Comparison of ENCODE assay signal across 19 cellular contexts in the genomic region with DNA sequence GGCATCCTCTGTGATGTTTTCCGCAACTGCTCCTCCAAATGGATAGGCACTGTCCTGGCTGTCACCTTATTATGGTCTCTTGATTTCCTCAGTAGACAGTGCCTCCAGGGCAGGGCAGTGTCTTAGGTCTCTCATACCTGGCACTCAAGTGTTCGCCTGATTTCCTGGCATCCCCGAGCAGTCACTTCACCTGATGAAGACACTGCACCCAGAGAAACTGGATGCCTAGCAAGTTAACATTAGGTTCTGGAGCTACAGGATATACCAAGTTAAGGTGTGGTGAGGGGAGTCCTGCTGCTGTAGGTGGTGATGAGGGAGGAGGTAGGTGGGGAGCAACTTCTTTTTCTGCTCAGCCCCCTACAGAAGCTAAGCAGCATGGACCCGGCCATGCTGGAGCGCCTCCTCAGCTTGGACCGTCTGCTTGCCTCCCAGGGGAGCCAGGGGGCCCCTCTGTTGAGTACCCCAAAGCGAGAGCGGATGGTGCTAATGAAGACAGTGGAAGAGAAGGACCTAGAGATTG. TPM values are rescaled to one million over a fixed set of nuclear protein-coding genes. Genes with fewer than 3 reads are reported as not detected.
DNase-seq lines count a peak whose midpoint lies in the region; ATAC-seq and TF ChIP-seq lines count a peak whose summit lies in the region.
"Had no signal": no experiment of that assay in that cellular context is flagged by ENCODE, and none has a peak within 500 bp of the region (broad histone marks: within the 10 kb centered on the region; RNA-seq: fewer than 3 reads in every experiment).

No MANE protein-coding gene starts in this region.

- H3K27me3 Mint-ChIP-seq in MCF 10A (ENCODE audit: insufficient read depth, unreplicated experiment) (no peaks in the 10 kb centered on the region), immature natural killer cell (ENCODE audit: low read depth in 3 of 3) (peaks cover 10 to 23% (median 18%) of the 10 kb centered on the region in 3 donors)
- H3K27me3 Mint-ChIP-seq: stimulated activated naive CD8-positive, alpha-beta T cell treated with anti-CD3 and anti-CD28 coated beads, Interleukin-15, amount 100 ng/mL, for 72 hours had no signal

- peaks cover 6% of the 10 kb centered on the region for H3K79me2 ChIP-seq in mammary epithelial cell (ENCODE audit: insufficient read depth, low read length)

- TF ChIP-seq CTCF in MCF 10A (IDR thresholded peaks at IDR 0.05; ENCODE audit: unreplicated experiment) = no peak
- no peak for TF ChIP-seq CTCF in mammary epithelial cell (conservative IDR thresholded peaks at IDR 0.05 in 1 of 2, IDR thresholded peaks at IDR 0.05 in 1 of 2; ENCODE audit: extremely low read depth in 1 of 2, insufficient read depth in 1 of 2, low read depth in 1 of 2, low read length in 2 of 2)
- no peak for TF ChIP-seq CTCF in RWPE1 (conservative IDR thresholded peaks at IDR 0.05; ENCODE audit: low read depth)

- H3K27ac Mint-ChIP-seq in MCF 10A (ENCODE audit: low read depth, unreplicated experiment) = peak overlapping the region; percentile 46
- H3K27ac Mint-ChIP-seq in immature natural killer cell = peak overlapping the region in 4 of 6 donors; percentile 40 to 73 (median 52)

- H3K4me3 ChIP-seq in mammary epithelial cell (replicated peaks in 1 of 3; ENCODE audit: insufficient read depth in 1 of 3, low read depth in 2 of 3, low read length in 3 of 3) = no peak overlapping the region
- H3K4me3 ChIP-seq: heart right ventricle, vagina had no signal

- no TSS peak for BruUV-seq in MCF 10A (replicated peaks; lab: Mats Ljungman, UMichigan)
- no TSS peak for BruUV-seq in mammary epithelial cell (replicated peaks; lab: Mats Ljungman, UMichigan)

- POLR2A ChIA-PET in MCF 10A (lab: Yijun Ruan, JAX) (interaction anchor here (0.9 to 6.7 kb wide), 3 partner anchors 9 to 14 kb away, joined by 4 to 94 read pairs (median 30); a partner anchor contains a TSS), RWPE1 (lab: Yijun Ruan, JAX; ENCODE audit: low non-redundant PET) (no interaction called here)

- dilution Hi-C loops in mammary epithelial cell (cut with HindIII; ENCODE audit: low sequenced_read_pairs) = loop anchor here (5.0 kb wide), 2 partner anchors 85 to 135 kb away; no protein-coding TSS in a partner anchor

- H3K27ac ChIP-seq in mammary epithelial cell (ENCODE audit: insufficient read depth, low read depth, low read length) (no peak overlapping the region), RWPE1 (peak overlapping the region; percentile 99)
- H3K27ac ChIP-seq: vagina had no signal

- no peak overlapping the region for H2AFZ ChIP-seq in mammary epithelial cell (ENCODE audit: low read depth, low read length)

- H3K4me3 Mint-ChIP-seq in MCF 10A (ENCODE audit: unreplicated experiment) (no peak overlapping the region), immature natural killer cell (peak overlapping the region in 1 of 5 donors; percentile 43)
- H3K4me3 Mint-ChIP-seq: stimulated activated naive CD8-positive, alpha-beta T cell treated with anti-CD3 and anti-CD28 coated beads, Interleukin-15, amount 100 ng/mL, for 72 hours had no signal

- peaks cover 11% of the 10 kb centered on the region for H3K4me1 ChIP-seq in mammary epithelial cell (ENCODE audit: insufficient read depth, low read length)

- no peaks in the 10 kb centered on the region for H4K20me1 ChIP-seq in mammary epithelial cell (ENCODE audit: insufficient read depth, low read length)

- H3K27me3 ChIP-seq in mammary epithelial cell (ENCODE audit: insufficient read depth, low read length) = no peaks in the 10 kb centered on the region
- H3K27me3 ChIP-seq: heart right ventricle, vagina had no signal

- intact Hi-C loops in MCF 10A (cut with micrococcal nuclease) = no loop called here
- intact Hi-C loops in mammary epithelial cell (cut with micrococcal nuclease) = no loop called here
- intact Hi-C loops in posterior vena cava (cut with DNase I) = no loop called here

- DNase-seq in MCF 10A (ENCODE audit: unreplicated experiment) = no peak
- no peak for DNase-seq in mammary epithelial cell
- no peak for DNase-seq in RWPE1 (ENCODE audit: low spot score)
- no peak for DNase-seq in immature natural killer cell
- no peak for DNase-seq in posterior vena cava (ENCODE audit: low spot score)
- no peak for DNase-seq in stimulated activated CD4-positive, alpha-beta T cell treated with anti-CD3 and anti-CD28 coated beads, Interleukin-2, amount 100 ng/mL, for 24 hours
- no peak for DNase-seq in GDM1 (lab: John Stamatoyannopoulos, UW)
- DNase-seq: activated CD8-positive, alpha-beta memory T cell treated with anti-CD3 and anti-CD28 coated beads for 24 hours; activated gamma-delta T cell treated with Interleukin-2 at 50 U/mL for 16 hours; heart right ventricle; Karpas-422; NCI-H226; SHP77 treated with DMSO at 0.1 percent for 48 hours; stimulated activated CD4-positive, alpha-beta T cell treated with anti-CD3 and anti-CD28 coated beads, Interleukin-12 subunit alpha, Interleukin-12 subunit beta, amount 100 ng/mL, for 4 hours; stimulated activated naive CD8-positive, alpha-beta T cell treated with anti-CD3 and anti-CD28 coated beads, Interleukin-15, amount 100 ng/mL, for 72 hours had no signal

- H3K9me3 Mint-ChIP-seq in MCF 10A (ENCODE audit: unreplicated experiment) (no peaks in the 10 kb centered on the region), immature natural killer cell (no peaks in the 10 kb centered on the region)
- H3K9me3 Mint-ChIP-seq: stimulated activated naive CD8-positive, alpha-beta T cell treated with anti-CD3 and anti-CD28 coated beads, Interleukin-15, amount 100 ng/mL, for 72 hours had no signal

- no peak for ATAC-seq in HG03159 (IDR thresholded peaks at IDR 0.05; ENCODE audit: unreplicated experiment)
- ATAC-seq: heart right ventricle; stimulated activated naive CD8-positive, alpha-beta T cell treated with anti-CD3 and anti-CD28 coated beads, Interleukin-15, amount 100 ng/mL, for 72 hours had no signal

- in situ Hi-C loops in mammary epithelial cell (cut with MboI; ENCODE audit: low sequenced_read_pairs in 2 of 2) = loop anchor here in 1 of 2 donors (25.0 kb wide), 1 partner anchor 210 kb away; a partner anchor contains a TSS

- H3K36me3 Mint-ChIP-seq in MCF 10A (ENCODE audit: insufficient read depth, unreplicated experiment) = peaks cover 29% of the 10 kb centered on the region
- H3K36me3 Mint-ChIP-seq in immature natural killer cell = peaks cover 11 to 24% (median 13%) of the 10 kb centered on the region in 3 donors

- peaks cover 17% of the 10 kb centered on the region for H3K36me3 ChIP-seq in mammary epithelial cell (ENCODE audit: insufficient read depth, low read length)

- no peaks in the 10 kb centered on the region for H3K9me3 ChIP-seq in mammary epithelial cell (replicated peaks; ENCODE audit: insufficient read depth, low read length)
- H3K9me3 ChIP-seq: heart right ventricle, vagina had no signal

- CTCF ChIA-PET in MCF 10A (lab: Yijun Ruan, JAX) = interaction anchor here (0.7 to 1.4 kb wide), 3 partner anchors 15 to 102 kb away, joined by 3 to 4 read pairs (median 4); no protein-coding TSS in a partner anchor
- CTCF ChIA-PET in mammary epithelial cell (lab: Charles Lee; ENCODE audit: low non-redundant PET) = interaction anchor here (0.7 kb wide), 1 partner anchor 13 kb away, joined by 3 read pairs; a partner anchor contains a TSS
- CTCF ChIA-PET in RWPE1 (lab: Yijun Ruan, JAX) = interaction anchor here (0.9 to 1.1 kb wide), 2 partner anchors 12 to 46 kb away, joined by 4 read pairs; a partner anchor contains a TSS

- 85% methylated on average over 8 of the region's 8 CpGs for WGBS in mammary epithelial cell (ENCODE audit: low coverage, missing lambda C conversion rate)

- no peak overlapping the region for H3K4me2 ChIP-seq in mammary epithelial cell (ENCODE audit: insufficient read depth, low read depth, low read length)

- H3K4me1 Mint-ChIP-seq in MCF 10A (ENCODE audit: insufficient read depth, unreplicated experiment) (peaks cover 17% of the 10 kb centered on the region), immature natural killer cell (peaks cover 14 to 20% of the 10 kb centered on the region in 2 donors)

- H3K9ac ChIP-seq in mammary epithelial cell (ENCODE audit: insufficient read depth, low read length) = no peak overlapping the region

RNA-seq across cellular contexts. Expression of a gene that starts 3.9 kb away (rescaled TPM):
- total RNA-seq in MCF 10A (2022) (185 and 194 TPM in 2 replicates), mammary epithelial cell (100 to 1,000 TPM in 1 of 2 donors, 10 to 100 TPM in 1; 80.2 to 139 TPM), posterior vena cava (100 to 1,000 TPM; 124 to 148 TPM)
- polyA plus RNA-seq in mammary epithelial cell (117 TPM), immature natural killer cell (10 to 100 TPM; 49.2 to 54.8 (median 52.7) TPM)
- 374 TPM for polyA minus RNA-seq in mammary epithelial cell

RNA-seq across cellular contexts. Expression of a gene that starts 9.5 kb away (rescaled TPM):
- total RNA-seq in MCF 10A (2022) (0.42 and 0.96 TPM in 2 replicates), mammary epithelial cell (under 1 TPM in 1 of 2 donors, not detected in 1; 0.42 TPM), posterior vena cava (1 to 10 TPM; 5.0 to 5.4 TPM)
- polyA plus RNA-seq in mammary epithelial cell (0.07 TPM), immature natural killer cell (not detected)
- polyA minus RNA-seq in mammary epithelial cell = not detected
- total RNA-seq: bronchial epithelial cell had no signal
- polyA plus RNA-seq: keratinocyte had no signal

RNA-seq across cellular contexts. Expression of a gene that starts 11.9 kb away (rescaled TPM):
- total RNA-seq in MCF 10A (2022) (36.3 and 53.8 TPM in 2 replicates), mammary epithelial cell (10 to 100 TPM; 20.2 to 55.0 TPM), posterior vena cava (10 to 100 TPM in 1 of 2 donors, 1 to 10 TPM in 1; 5.9 to 10.4 TPM)
- polyA plus RNA-seq in mammary epithelial cell (61.0 TPM), immature natural killer cell (10 to 100 TPM; 33.1 to 45.2 (median 33.3) TPM)
- 90.3 TPM for polyA minus RNA-seq in mammary epithelial cell

RNA-seq across cellular contexts. Expression of a gene that starts 13.5 kb away (rescaled TPM):
- total RNA-seq in MCF 10A (2022) (21.3 and 25.0 TPM in 2 replicates), mammary epithelial cell (10 to 100 TPM; 13.7 to 24.9 TPM), posterior vena cava (10 to 100 TPM; 10.5 to 12.7 TPM)
- polyA plus RNA-seq in mammary epithelial cell (25.1 TPM), immature natural killer cell (10 to 100 TPM; 44.8 to 55.2 (median 46.1) TPM)
- 18.4 TPM for polyA minus RNA-seq in mammary epithelial cell

RNA-seq across cellular contexts. Expression of a gene that starts 17.8 kb away (rescaled TPM):
- total RNA-seq in MCF 10A (2022) = 56.5 and 71.9 TPM in 2 replicates
- 100 to 1,000 TPM; 116 to 138 TPM for total RNA-seq in mammary epithelial cell
- 102 TPM for polyA plus RNA-seq in mammary epithelial cell
- 493 TPM for polyA minus RNA-seq in mammary epithelial cell
- 100 to 1,000 TPM; 103 to 195 (median 142) TPM for polyA plus RNA-seq in immature natural killer cell
- total RNA-seq in posterior vena cava = 100 to 1,000 TPM; 146 to 154 TPM
